In genomic region chr17:7576432-7576937, GRCh38 we compare ENCODE assay signal across 10 cellular contexts. TPM values are rescaled to one million over a fixed set of nuclear protein-coding genes. Genes with fewer than 3 reads are reported as not detected.
DNase-seq lines count a peak whose midpoint lies in the region; ATAC-seq, FAIRE-seq and TF ChIP-seq lines count a peak whose summit lies in the region.
"Had no signal": no experiment of that assay in that cellular context is flagged by ENCODE, and none has a peak within 500 bp of the region (broad histone marks: within the 10 kb centered on the region; RNA-seq: fewer than 3 reads in every experiment).

No MANE protein-coding gene starts in this region.

- no peak for FAIRE-seq in GM12878 (lab: Jason Lieb, UNC)

- TF ChIP-seq POLR2A in GM12878 (IDR thresholded peaks at IDR 0.05; ENCODE audit: low read depth, low read length) = peak; percentile 76

- no peak for ATAC-seq in DND-41 (ENCODE audit: insufficient read depth, low read depth)
- no peak for ATAC-seq in GM12878

- POLR2A ChIA-PET in GM12878 (lab: Charles Lee) = interaction anchor here (1.6 kb wide), 1 partner anchor 111 kb away, joined by 4 read pairs; the partner anchor contains the start of gene TP53

- no peaks in the 10 kb centered on the region for H3K9me3 ChIP-seq in DND-41 (ENCODE audit: insufficient read depth, low read length, severe bottlenecking)
- no peaks in the 10 kb centered on the region for H3K9me3 ChIP-seq in HUES48 (ENCODE audit: control insufficient read depth, insufficient read depth, low read length)
- no peaks in the 10 kb centered on the region for H3K9me3 ChIP-seq in GM12878 (replicated peaks; ENCODE audit: control insufficient read depth, insufficient read depth, low read length)

- CTCF ChIA-PET in GM12878 (lab: Yijun Ruan, JAX) = interaction anchor here (0.6 to 3.0 kb wide), 2 partner anchors 16 to 140 kb away, joined by 4 to 14 read pairs; partner anchors contain the start of gene SENP3

- H3K4me1 ChIP-seq in DND-41 (ENCODE audit: insufficient read depth, low read length) (peaks cover 60% of the 10 kb centered on the region), HUES48 (ENCODE audit: control insufficient read depth, insufficient read depth, low read length) (peaks cover 8% of the 10 kb centered on the region), GM12878 (ENCODE audit: control insufficient read depth, insufficient read depth, low read length) (peaks cover 39% of the 10 kb centered on the region)

- H3K27me3 ChIP-seq in DND-41 (ENCODE audit: insufficient read depth, low read length, poor library complexity) = no peaks in the 10 kb centered on the region
- no peaks in the 10 kb centered on the region for H3K27me3 ChIP-seq in HUES48 (ENCODE audit: control insufficient read depth, insufficient read depth, low read length)
- no peaks in the 10 kb centered on the region for H3K27me3 ChIP-seq in GM12878 (replicated peaks in 1 of 2; ENCODE audit: control insufficient read depth in 2 of 2, insufficient read depth in 2 of 2, low read length in 1 of 2)

- no TSS peak for BruUV-seq in GM12878 (replicated peaks; lab: Mats Ljungman, UMichigan)

- no peak for TF ChIP-seq EP300 in GM12878 (IDR thresholded peaks at IDR 0.05; ENCODE audit: borderline replicate concordance in 1 of 2, control insufficient read depth in 1 of 2, low read depth in 2 of 2, low read length in 2 of 2)

- TF ChIP-seq CTCF in DND-41 (IDR thresholded peaks at IDR 0.05; ENCODE audit: borderline replicate concordance, extremely low read depth, low read length, poor library complexity, severe bottlenecking) (no peak), GM12878 (IDR thresholded peaks at IDR 0.05 in 2 of 3, conservative IDR thresholded peaks at IDR 0.05 in 1 of 3; ENCODE audit: control insufficient read depth in 2 of 3, extremely low read depth in 1 of 3, insufficient read depth in 1 of 3, low read depth in 3 of 3, low read length in 3 of 3) (no peak), neural crest cell (conservative IDR thresholded peaks at IDR 0.05) (no peak)

- no peak for TF ChIP-seq RAD21 in GM12878 (IDR thresholded peaks at IDR 0.05; ENCODE audit: insufficient read depth, low read depth, low read length)

- H3K4me2 ChIP-seq in DND-41 (ENCODE audit: insufficient read depth, low read length) (peak overlapping the region; percentile 84; the same call in 1 of the 2 replicates), GM12878 (ENCODE audit: control insufficient read depth, insufficient read depth) (peak overlapping the region; percentile 61)

- peaks cover 71% of the 10 kb centered on the region for H3K36me3 Mint-ChIP-seq in neural crest cell (ENCODE audit: low read depth)

- H3K4me1 Mint-ChIP-seq in neural crest cell = peaks cover 73% of the 10 kb centered on the region

- peaks cover 83% of the 10 kb centered on the region for H3K36me3 ChIP-seq in DND-41 (ENCODE audit: insufficient read depth, low read length)
- peaks cover 55% of the 10 kb centered on the region for H3K36me3 ChIP-seq in HUES48 (ENCODE audit: control insufficient read depth, insufficient read depth, low read length)
- H3K36me3 ChIP-seq in GM12878 (ENCODE audit: control insufficient read depth in 2 of 2, insufficient read depth in 2 of 2, low read length in 1 of 2) = peaks cover 36 to 49% of the 10 kb centered on the region in 2 experiments

- no peak overlapping the region for H3K27ac Mint-ChIP-seq in neural crest cell (ENCODE audit: unreplicated experiment)

- no peak overlapping the region; a peak in 1 of 4 replicates for H3K4me3 ChIP-seq in DND-41 (ENCODE audit: low read depth in 1 of 2, low read length in 2 of 2)
- no peak overlapping the region for H3K4me3 ChIP-seq in HUES48 (ENCODE audit: low read depth, low read length)
- H3K4me3 ChIP-seq in GM12878 = no peak overlapping the region; the same call in 1 of the 2 replicates

- H4K20me1 ChIP-seq in DND-41 (ENCODE audit: insufficient read depth, low read length) = peaks cover 65% of the 10 kb centered on the region
- H4K20me1 ChIP-seq in GM12878 (ENCODE audit: control insufficient read depth, insufficient read depth) = peaks cover 25% of the 10 kb centered on the region

- H3K9me3 Mint-ChIP-seq in neural crest cell = no peaks in the 10 kb centered on the region

- intact Hi-C loops in GM12878 (cut with micrococcal nuclease; ENCODE audit: unreplicated experiment) = no loop called here

- RAD21 ChIA-PET in GM12878 (lab: Charles Lee; ENCODE audit: unreplicated experiment) = interaction anchor here (0.5 to 2.2 kb wide), 3 partner anchors 13 to 648 kb away, joined by 3 to 5 read pairs (median 4); partner anchors contain the start of gene TP53

- H2AFZ ChIP-seq in DND-41 (ENCODE audit: low read depth, low read length) (no peak overlapping the region), GM12878 (ENCODE audit: control insufficient read depth, low read depth, low read length) (no peak overlapping the region)

- SMC1A ChIA-PET in GM12878 (lab: Charles Lee; ENCODE audit: uncharacterized antibody, unreplicated experiment) = interaction anchor here (1.2 kb wide), 1 partner anchor 10 kb away, joined by 3 read pairs; no protein-coding TSS in a partner anchor

- 49% methylated on average over 14 of the region's 14 CpGs for WGBS in GM12878 (ENCODE audit: insufficient coverage, insufficient replicate concordance, low lambda C conversion rate, missing lambda C conversion rate)

- no peak overlapping the region for H3K9ac ChIP-seq in DND-41 (ENCODE audit: low read depth, low read length)
- H3K9ac ChIP-seq in HUES48 (ENCODE audit: low read depth, low read length) = no peak overlapping the region
- peak overlapping the region; percentile 13; the same call in 1 of the 2 replicates for H3K9ac ChIP-seq in GM12878 (ENCODE audit: control insufficient read depth, insufficient read depth, low read length)

- in situ Hi-C loops in GM12878 (cut with MboI) = no loop called here

- H3K4me3 Mint-ChIP-seq in neural crest cell = peak overlapping the region; percentile 99

- H3K79me2 ChIP-seq in DND-41 (ENCODE audit: insufficient read depth, low read length) (peaks cover 71% of the 10 kb centered on the region), GM12878 (ENCODE audit: control insufficient read depth, insufficient read depth, low read length) (peaks cover 57% of the 10 kb centered on the region)

- peaks cover 51% of the 10 kb centered on the region for H3K27me3 Mint-ChIP-seq in neural crest cell (ENCODE audit: low read depth)

- H3K27ac ChIP-seq in DND-41 (ENCODE audit: low read length) (no peak overlapping the region), HUES48 (ENCODE audit: low read depth, low read length) (peak overlapping the region; percentile 98), GM12878 (ENCODE audit: control insufficient read depth, insufficient read depth) (no peak overlapping the region)

- DNase-seq in DND-41 (no peak), GM12878 (ENCODE audit: low read depth, low spot score) (no peak), neural crest cell (ENCODE audit: low read depth, low spot score) (no peak), NCI-H187 (lab: John Stamatoyannopoulos, UW) (no peak), Kasumi-1 (lab: John Stamatoyannopoulos, UW) (no peak), NCI-H1417 (lab: John Stamatoyannopoulos, UW) (no peak), NCI-H2171 treated with DMSO at 0.1 percent for 48 hours (lab: John Stamatoyannopoulos, UW) (no peak)
- DNase-seq: NCI-H2081 treated with DMSO at 0.1 percent for 48 hours had no signal

RNA-seq across cellular contexts. Expression of gene CD68, which starts 3.0 kb away (rescaled TPM):
- 2.3 and 4.1 TPM in 2 replicates for total RNA-seq in GM12878 (2013; cell fraction: nucleolus; rRNA removed)
- total RNA-seq in GM12878 (2014; rRNA removed) (2.6 and 3.4 TPM in 2 replicates), GM12878 (2014; rRNA removed; fragmentation: Illumina TruSeq; extraction: Trizol) (3.7 TPM in 2 replicates), GM12878 (2021) (2.6 and 3.2 TPM in 2 replicates), neural crest cell (0.49 and 1.6 TPM in 2 replicates)
- 4.0 TPM for polyA plus RNA-seq in GM12878 (2011; ENCODE audit: low read depth)
- polyA plus RNA-seq in GM12878 (2011; rRNA removed) (2.7 and 6.9 TPM in 2 replicates), GM12878 (2014; fragmentation: Illumina TruSeq; extraction: Trizol) (3.0 and 6.1 TPM in 2 replicates), GM12878 (2014; fragmentation: Nextera tagmentation; extraction: Ambion mirVana) (1 to 10 TPM; 3.7 to 5.0 TPM), GM12878 (2014; rRNA removed) (4.2 and 4.3 TPM in 2 replicates), GM12878 (2016; fragmentation: Nextera tagmentation; extraction: Ambion mirVana) (1 to 10 TPM; 3.2 to 3.9 TPM)
- 6.2 and 6.4 TPM in 2 replicates for polyA plus RNA-seq in GM12878 (2011; cell fraction: cytosol; rRNA removed)
- 3.3 and 6.3 TPM in 2 replicates for polyA plus RNA-seq in GM12878 (2011; cell fraction: nucleus; rRNA removed)
- 7.1 and 7.6 TPM in 2 replicates for polyA plus RNA-seq in GM12878 (2012)
- 1.8 and 3.2 TPM in 2 replicates for polyA minus RNA-seq in GM12878 (2011; rRNA and poly(A)+ RNA removed)
- polyA minus RNA-seq in GM12878 (2011; cell fraction: cytosol; rRNA and poly(A)+ RNA removed) = 2.0 and 4.3 TPM in 2 replicates
- polyA minus RNA-seq in GM12878 (2011; cell fraction: nucleus; rRNA and poly(A)+ RNA removed) = 2.5 and 11.0 TPM in 2 replicates

RNA-seq across cellular contexts. Expression of gene MPDU1, which starts 7.2 kb away (rescaled TPM):
- 51.1 and 59.2 TPM in 2 replicates for total RNA-seq in GM12878 (2013; cell fraction: nucleolus; rRNA removed)
- total RNA-seq in GM12878 (2014; rRNA removed) (91.5 and 95.2 TPM in 2 replicates), GM12878 (2014; rRNA removed; fragmentation: Illumina TruSeq; extraction: Trizol) (68.8 and 69.2 TPM in 2 replicates), GM12878 (2021) (44.3 and 52.7 TPM in 2 replicates), neural crest cell (74.4 and 83.7 TPM in 2 replicates)
- 36.3 TPM for polyA plus RNA-seq in GM12878 (2011; ENCODE audit: low read depth)
- polyA plus RNA-seq in GM12878 (2011; rRNA removed) (67.0 and 98.8 TPM in 2 replicates), GM12878 (2014; fragmentation: Illumina TruSeq; extraction: Trizol) (130 and 138 TPM in 2 replicates), GM12878 (2014; fragmentation: Nextera tagmentation; extraction: Ambion mirVana) (10 to 100 TPM in 1 of 2 experiments, 1 to 10 TPM in 1; 3.6 to 11.6 TPM), GM12878 (2014; rRNA removed) (64.4 and 78.9 TPM in 2 replicates), GM12878 (2016; fragmentation: Nextera tagmentation; extraction: Ambion mirVana) (10 to 100 TPM; 78.9 to 80.1 TPM)
- polyA plus RNA-seq in GM12878 (2011; cell fraction: cytosol; rRNA removed) = 169 and 174 TPM in 2 replicates
- polyA plus RNA-seq in GM12878 (2011; cell fraction: nucleus; rRNA removed) = 82.8 and 91.1 TPM in 2 replicates
- 37.5 and 41.5 TPM in 2 replicates for polyA plus RNA-seq in GM12878 (2012)
- 83.3 and 99.3 TPM in 2 replicates for polyA minus RNA-seq in GM12878 (2011; rRNA and poly(A)+ RNA removed)
- 14.3 and 16.9 TPM in 2 replicates for polyA minus RNA-seq in GM12878 (2011; cell fraction: cytosol; rRNA and poly(A)+ RNA removed)
- 11.2 and 24.4 TPM in 2 replicates for polyA minus RNA-seq in GM12878 (2011; cell fraction: nucleus; rRNA and poly(A)+ RNA removed)

RNA-seq across cellular contexts. Expression of gene SOX15, which starts 13.4 kb away (rescaled TPM):
- 0.49 and 0.79 TPM in 2 replicates for total RNA-seq in GM12878 (2013; cell fraction: nucleolus; rRNA removed)
- total RNA-seq in GM12878 (2014; rRNA removed) = 0.27 TPM in 1 of 2 replicates, not detected in the other
- total RNA-seq in GM12878 (2014; rRNA removed; fragmentation: Illumina TruSeq; extraction: Trizol) = not detected in 2 replicates
- total RNA-seq in GM12878 (2021) = 0.19 and 0.28 TPM in 2 replicates
- polyA plus RNA-seq in GM12878 (2011; ENCODE audit: low read depth) = not detected
- 0.10 TPM in 1 of 2 replicates, not detected in the other for polyA plus RNA-seq in GM12878 (2011; rRNA removed)
- polyA plus RNA-seq in GM12878 (2011; cell fraction: cytosol; rRNA removed) = not detected in 2 replicates
- 0.73 and 1.5 TPM in 2 replicates for polyA plus RNA-seq in GM12878 (2011; cell fraction: nucleus; rRNA removed)
- polyA plus RNA-seq in GM12878 (2012) = 0.76 and 1.1 TPM in 2 replicates
- polyA plus RNA-seq in GM12878 (2014; fragmentation: Illumina TruSeq; extraction: Trizol) = 0.07 TPM in 1 of 2 replicates, not detected in the other
- polyA plus RNA-seq in GM12878 (2014; fragmentation: Nextera tagmentation; extraction: Ambion mirVana) = under 1 TPM; 0.06 to 0.09 TPM
- polyA plus RNA-seq in GM12878 (2014; rRNA removed) = 0.22 and 0.62 TPM in 2 replicates
- under 1 TPM; 0.25 to 0.53 TPM for polyA plus RNA-seq in GM12878 (2016; fragmentation: Nextera tagmentation; extraction: Ambion mirVana)
- polyA minus RNA-seq in GM12878 (2011; rRNA and poly(A)+ RNA removed) = not detected in 2 replicates
- not detected in 2 replicates for polyA minus RNA-seq in GM12878 (2011; cell fraction: cytosol; rRNA and poly(A)+ RNA removed)
- 0.36 and 0.77 TPM in 2 replicates for polyA minus RNA-seq in GM12878 (2011; cell fraction: nucleus; rRNA and poly(A)+ RNA removed)
- total RNA-seq in neural crest cell = 0.65 and 0.84 TPM in 2 replicates
- total RNA-seq: RPMI7951 had no signal

RNA-seq across cellular contexts. Expression of gene SENP3, which starts 14.8 kb away (rescaled TPM):
- total RNA-seq in GM12878 (2013; cell fraction: nucleolus; rRNA removed) = 41.1 and 48.2 TPM in 2 replicates
- 88.4 and 88.8 TPM in 2 replicates for total RNA-seq in GM12878 (2014; rRNA removed)
- total RNA-seq in GM12878 (2014; rRNA removed; fragmentation: Illumina TruSeq; extraction: Trizol) = 77.5 and 78.4 TPM in 2 replicates
- 67.0 and 72.8 TPM in 2 replicates for total RNA-seq in GM12878 (2021)
- 52.4 TPM for polyA plus RNA-seq in GM12878 (2011; ENCODE audit: low read depth)
- polyA plus RNA-seq in GM12878 (2011; rRNA removed) = 74.0 and 99.9 TPM in 2 replicates
- polyA plus RNA-seq in GM12878 (2011; cell fraction: cytosol; rRNA removed) = 86.2 and 87.5 TPM in 2 replicates
- polyA plus RNA-seq in GM12878 (2011; cell fraction: nucleus; rRNA removed) = 122 and 132 TPM in 2 replicates
- polyA plus RNA-seq in GM12878 (2012) = 28.4 and 30.1 TPM in 2 replicates
- 113 and 134 TPM in 2 replicates for polyA plus RNA-seq in GM12878 (2014; fragmentation: Illumina TruSeq; extraction: Trizol)
- polyA plus RNA-seq in GM12878 (2014; fragmentation: Nextera tagmentation; extraction: Ambion mirVana) = 1 to 10 TPM; 1.8 TPM
- polyA plus RNA-seq in GM12878 (2014; rRNA removed) = 78.3 and 81.9 TPM in 2 replicates
- 1 to 10 TPM; 5.1 to 6.5 TPM for polyA plus RNA-seq in GM12878 (2016; fragmentation: Nextera tagmentation; extraction: Ambion mirVana)
- polyA minus RNA-seq in GM12878 (2011; rRNA and poly(A)+ RNA removed) = 65.7 and 76.4 TPM in 2 replicates
- polyA minus RNA-seq in GM12878 (2011; cell fraction: cytosol; rRNA and poly(A)+ RNA removed) = 27.5 and 33.0 TPM in 2 replicates
- polyA minus RNA-seq in GM12878 (2011; cell fraction: nucleus; rRNA and poly(A)+ RNA removed) = 16.3 and 29.1 TPM in 2 replicates
- 83.7 and 85.7 TPM in 2 replicates for total RNA-seq in neural crest cell

RNA-seq across cellular contexts. Expression of gene TNFSF13, which starts 17.9 kb away (rescaled TPM):
- 13.9 and 18.6 TPM in 2 replicates for total RNA-seq in GM12878 (2013; cell fraction: nucleolus; rRNA removed)
- total RNA-seq in GM12878 (2014; rRNA removed) (7.6 and 9.3 TPM in 2 replicates), GM12878 (2014; rRNA removed; fragmentation: Illumina TruSeq; extraction: Trizol) (6.0 and 6.1 TPM in 2 replicates), GM12878 (2021) (14.5 and 14.6 TPM in 2 replicates), neural crest cell (0.45 and 0.86 TPM in 2 replicates)
- 7.1 TPM for polyA plus RNA-seq in GM12878 (2011; ENCODE audit: low read depth)
- polyA plus RNA-seq in GM12878 (2011; rRNA removed) (10.0 and 11.3 TPM in 2 replicates), GM12878 (2014; fragmentation: Illumina TruSeq; extraction: Trizol) (10.0 and 10.8 TPM in 2 replicates), GM12878 (2014; fragmentation: Nextera tagmentation; extraction: Ambion mirVana) (under 1 TPM; 0.56 to 0.84 TPM), GM12878 (2014; rRNA removed) (10.7 and 12.1 TPM in 2 replicates), GM12878 (2016; fragmentation: Nextera tagmentation; extraction: Ambion mirVana) (10 to 100 TPM in 1 of 2 experiments, 1 to 10 TPM in 1; 9.4 to 10.2 TPM)
- polyA plus RNA-seq in GM12878 (2011; cell fraction: cytosol; rRNA removed) = 9.6 and 11.2 TPM in 2 replicates
- 39.8 and 46.6 TPM in 2 replicates for polyA plus RNA-seq in GM12878 (2011; cell fraction: nucleus; rRNA removed)
- 7.7 and 8.9 TPM in 2 replicates for polyA plus RNA-seq in GM12878 (2012)
- 5.6 and 6.7 TPM in 2 replicates for polyA minus RNA-seq in GM12878 (2011; rRNA and poly(A)+ RNA removed)
- 2.2 and 4.0 TPM in 2 replicates for polyA minus RNA-seq in GM12878 (2011; cell fraction: cytosol; rRNA and poly(A)+ RNA removed)
- polyA minus RNA-seq in GM12878 (2011; cell fraction: nucleus; rRNA and poly(A)+ RNA removed) = 10.5 and 14.1 TPM in 2 replicates
